In genomic region chr7:83541187-83541960, GRCh38 we compare ENCODE assay signal across 19 cellular contexts.
"Had no signal": no experiment of that assay in that cellular context is flagged by ENCODE, and none has a peak within 500 bp of the region (broad histone marks: within the 10 kb centered on the region; RNA-seq: fewer than 3 reads in every experiment).

No MANE protein-coding gene starts in this region.

- H3K4me3 ChIP-seq: gastrocnemius medialis, heart right ventricle, right atrium auricular region, sigmoid colon, skin epidermis, stomach had no signal

- H3K36me3 ChIP-seq: gastrocnemius medialis, heart right ventricle, neutrophil, right atrium auricular region, sigmoid colon, stomach had no signal

- H3K27ac ChIP-seq: gastrocnemius medialis, heart right ventricle, neutrophil, right atrium auricular region, sigmoid colon, skin epidermis, stomach had no signal

- DNase-seq: effector memory CD4-positive, alpha-beta T cell; gastrocnemius medialis; heart right ventricle; hypothalamus; mammary epithelial cell; naive thymus-derived CD4-positive, alpha-beta T cell; nephron progenitor cell; posterior cingulate gyrus; sigmoid colon; stimulated activated CD4-positive, alpha-beta T cell treated with anti-CD3 and anti-CD28 coated beads, Interleukin-12 subunit alpha, Interleukin-12 subunit beta, amount 100 ng/mL, for 4 hours; stimulated activated naive CD4-positive, alpha-beta T cell; stomach; substantia nigra had no signal

- H3K9me3 ChIP-seq: gastrocnemius medialis, heart right ventricle, neutrophil, right atrium auricular region, sigmoid colon, stomach had no signal

- H3K27me3 ChIP-seq: gastrocnemius medialis, heart right ventricle, neutrophil, right atrium auricular region, sigmoid colon, stomach had no signal

- FAIRE-seq: endometrium, islet of Langerhans, urothelium cell line had no signal

- H3K4me1 ChIP-seq: gastrocnemius medialis, heart right ventricle, right atrium auricular region, sigmoid colon, stomach had no signal
